In the genomic region with DNA sequence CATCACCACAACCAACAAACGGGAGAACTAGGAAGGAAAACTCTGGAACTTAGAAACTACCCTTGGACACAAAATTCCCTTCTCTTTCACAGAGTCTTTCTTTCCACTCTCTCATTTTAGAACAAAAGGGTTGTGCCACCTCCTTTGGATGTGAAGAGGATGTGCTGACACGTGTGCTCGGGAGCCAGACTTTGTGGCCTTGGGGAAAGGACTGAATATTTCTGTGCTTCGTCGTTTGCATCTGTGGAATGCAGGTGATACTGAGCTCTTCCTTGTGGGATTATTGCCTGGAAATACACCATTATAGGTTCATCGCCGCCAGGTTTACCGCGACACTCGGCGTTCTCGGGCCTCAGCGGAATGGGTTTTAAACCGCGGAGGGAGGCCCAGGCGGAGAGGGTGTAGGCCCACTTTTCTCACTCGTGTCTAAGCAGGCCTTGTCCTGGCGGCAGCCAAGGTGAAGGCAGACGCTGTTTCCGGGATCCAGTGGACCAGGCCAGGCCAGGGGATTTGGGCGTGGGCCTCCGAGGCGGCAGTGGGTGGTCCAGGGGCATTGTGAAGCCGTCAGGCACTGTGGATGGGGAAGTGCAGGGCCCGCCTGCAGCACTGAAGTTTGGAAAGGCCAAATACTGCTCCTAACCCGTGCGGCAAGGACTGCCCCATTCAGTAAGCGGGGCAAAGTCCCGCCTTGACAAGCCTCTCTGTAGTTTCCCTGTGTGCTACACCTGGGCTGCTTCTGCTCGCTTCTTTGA, we compare ENCODE assay signal across 22 cellular contexts. TPM values are rescaled to one million over a fixed set of nuclear protein-coding genes. Genes with fewer than 3 reads are reported as not detected.
A peak's percentile ranks its signal among the peaks of the same experiment; 100 is the strongest.
DNase-seq lines count a peak whose midpoint lies in the region; ATAC-seq, FAIRE-seq and TF ChIP-seq lines count a peak whose summit lies in the region.
"Had no signal": no experiment of that assay in that cellular context is flagged by ENCODE, and none has a peak within 500 bp of the region (broad histone marks: within the 10 kb centered on the region; RNA-seq: fewer than 3 reads in every experiment).

No MANE protein-coding gene starts in this region.

- DNase-seq in DND-41 = no peak
- DNase-seq in H7 = peak; percentile 72
- DNase-seq in foreskin keratinocyte = peak in 1 of 2 donors; percentile 71
- peak in 1 of 9 donors; percentile 2 for DNase-seq in naive thymus-derived CD4-positive, alpha-beta T cell
- DNase-seq in cortex of kidney (lab: John Stamatoyannopoulos, UW) = no peak
- DNase-seq in NCI-H2029 treated with DMSO at 0.1 percent for 48 hours (lab: John Stamatoyannopoulos, UW) = no peak
- DNase-seq in H54 (ENCODE audit: insufficient read length, low spot score) = no peak
- DNase-seq in NCI-H146 (lab: John Stamatoyannopoulos, UW) = no peak
- DNase-seq: activated CD8-positive, alpha-beta T cell treated with anti-CD3 and anti-CD28 coated beads for 36 hours; activated T-cell treated with anti-CD3 and anti-CD28 coated beads, Interleukin-2, amount 50 U/mL, for 72 hours; body of pancreas; head of caudate nucleus; midbrain; NCI-H1436; NCI-H226; T-helper 2 cell had no signal

- no peaks in the 10 kb centered on the region for H3K4me1 ChIP-seq in DND-41 (ENCODE audit: insufficient read depth, low read length)
- H3K4me1 ChIP-seq in foreskin keratinocyte = no peaks in the 10 kb centered on the region
- H3K4me1 ChIP-seq in naive thymus-derived CD4-positive, alpha-beta T cell (ENCODE audit: control insufficient read depth in 2 of 2, insufficient read depth in 2 of 2, low read length in 2 of 2) = peaks cover 7 to 11% of the 10 kb centered on the region in 2 donors

- TF ChIP-seq CTCF in DND-41 (IDR thresholded peaks at IDR 0.05; ENCODE audit: borderline replicate concordance, extremely low read depth, low read length, poor library complexity, severe bottlenecking) (no peak), foreskin keratinocyte (conservative IDR thresholded peaks at IDR 0.05) (no peak)

- H3K9ac ChIP-seq in DND-41 (ENCODE audit: low read depth, low read length) = no peak overlapping the region

- no peaks in the 10 kb centered on the region for H4K20me1 ChIP-seq in DND-41 (ENCODE audit: insufficient read depth, low read length)

- H3K4me3 Mint-ChIP-seq in naive thymus-derived CD4-positive, alpha-beta T cell = peak overlapping the region in 5 of 10 donors; percentile 10 to 57 (median 39)
- H3K4me3 Mint-ChIP-seq: activated CD8-positive, alpha-beta T cell treated with anti-CD3 and anti-CD28 coated beads for 36 hours; activated naive CD8-positive, alpha-beta T cell; activated T-cell treated with anti-CD3 and anti-CD28 coated beads, Interleukin-2, amount 50 U/mL, for 72 hours; stimulated activated effector memory CD8-positive, alpha-beta T cell treated with anti-CD3 and anti-CD28 coated beads, Interleukin-12 subunit alpha, Interleukin-12 subunit beta, amount 100 ng/mL, for 72 hours had no signal

- H3K27ac Mint-ChIP-seq in naive thymus-derived CD4-positive, alpha-beta T cell = peak overlapping the region in 1 of 9 donors; percentile 2
- H3K27ac Mint-ChIP-seq: activated CD8-positive, alpha-beta T cell treated with anti-CD3 and anti-CD28 coated beads for 36 hours; activated naive CD8-positive, alpha-beta T cell; activated T-cell treated with anti-CD3 and anti-CD28 coated beads, Interleukin-2, amount 50 U/mL, for 72 hours; stimulated activated effector memory CD8-positive, alpha-beta T cell treated with anti-CD3 and anti-CD28 coated beads, Interleukin-12 subunit alpha, Interleukin-12 subunit beta, amount 100 ng/mL, for 72 hours had no signal

- intact Hi-C loops in naive thymus-derived CD4-positive, alpha-beta T cell (cut with micrococcal nuclease) = loop anchor here in 1 of 2 donors (10.0 kb wide), 2 partner anchors 215 to 1855 kb away; partner anchors contain the start of genes SLC25A12 and SP3

- H3K9me3 Mint-ChIP-seq in naive thymus-derived CD4-positive, alpha-beta T cell = peaks cover 0 to 12% (median 3%) of the 10 kb centered on the region in 11 donors
- H3K9me3 Mint-ChIP-seq: activated CD8-positive, alpha-beta T cell treated with anti-CD3 and anti-CD28 coated beads for 36 hours; activated T-cell treated with anti-CD3 and anti-CD28 coated beads, Interleukin-2, amount 50 U/mL, for 72 hours; stimulated activated effector memory CD8-positive, alpha-beta T cell treated with anti-CD3 and anti-CD28 coated beads, Interleukin-12 subunit alpha, Interleukin-12 subunit beta, amount 100 ng/mL, for 72 hours had no signal

- no peak overlapping the region for H3K27ac ChIP-seq in DND-41 (ENCODE audit: low read length)
- no peak overlapping the region for H3K27ac ChIP-seq in foreskin keratinocyte
- H3K27ac ChIP-seq in naive thymus-derived CD4-positive, alpha-beta T cell (ENCODE audit: low read depth, low read length) = no peak overlapping the region
- H3K27ac ChIP-seq: body of pancreas, neutrophil, thoracic aorta, VCaP had no signal

- peaks cover 0 to 4% (median 0%) of the 10 kb centered on the region in 5 donors for H3K36me3 Mint-ChIP-seq in naive thymus-derived CD4-positive, alpha-beta T cell
- H3K36me3 Mint-ChIP-seq: activated naive CD8-positive, alpha-beta T cell; stimulated activated effector memory CD8-positive, alpha-beta T cell treated with anti-CD3 and anti-CD28 coated beads, Interleukin-12 subunit alpha, Interleukin-12 subunit beta, amount 100 ng/mL, for 72 hours had no signal

- H3K27me3 ChIP-seq in DND-41 (ENCODE audit: insufficient read depth, low read length, poor library complexity) = no peaks in the 10 kb centered on the region
- H3K27me3 ChIP-seq in H7 (ENCODE audit: control insufficient read depth, insufficient read depth, low read length) = peaks cover 59% of the 10 kb centered on the region
- no peaks in the 10 kb centered on the region for H3K27me3 ChIP-seq in foreskin keratinocyte
- H3K27me3 ChIP-seq in naive thymus-derived CD4-positive, alpha-beta T cell (ENCODE audit: control insufficient read depth in 2 of 2, insufficient read depth in 2 of 2, low read length in 2 of 2) = peaks cover 15 to 35% of the 10 kb centered on the region in 2 donors

- no peaks in the 10 kb centered on the region for H3K36me3 ChIP-seq in DND-41 (ENCODE audit: insufficient read depth, low read length)
- no peaks in the 10 kb centered on the region for H3K36me3 ChIP-seq in H7 (replicated peaks; ENCODE audit: control insufficient read depth, insufficient read depth, low read length)
- no peaks in the 10 kb centered on the region for H3K36me3 ChIP-seq in naive thymus-derived CD4-positive, alpha-beta T cell (ENCODE audit: control insufficient read depth in 2 of 3, insufficient read depth in 3 of 3, low read length in 3 of 3)
- H3K36me3 ChIP-seq: neutrophil, thoracic aorta had no signal

- POLR2A ChIA-PET in naive thymus-derived CD4-positive, alpha-beta T cell (lab: Charles Lee) = interaction anchor here (0.6 to 0.8 kb wide), 2 partner anchors 48 to 111 kb away, joined by 3 read pairs; no protein-coding TSS in a partner anchor

- H2AFZ ChIP-seq in DND-41 (ENCODE audit: low read depth, low read length) = peak overlapping the region; percentile 2; the same call in 1 of the 2 replicates

- H3K27me3 Mint-ChIP-seq in naive thymus-derived CD4-positive, alpha-beta T cell = peaks cover 63 to 78% (median 67%) of the 10 kb centered on the region in 5 donors

- no peaks in the 10 kb centered on the region for H3K9me3 ChIP-seq in DND-41 (ENCODE audit: insufficient read depth, low read length, severe bottlenecking)
- no peaks in the 10 kb centered on the region for H3K9me3 ChIP-seq in naive thymus-derived CD4-positive, alpha-beta T cell (ENCODE audit: control insufficient read depth in 2 of 3, low read length in 3 of 3)
- H3K9me3 ChIP-seq: body of pancreas, neutrophil, thoracic aorta had no signal

- TF ChIP-seq POLR2A in H54 (IDR thresholded peaks at IDR 0.05; ENCODE audit: low read depth, low read length) = no peak

- peaks cover 12 to 36% (median 18%) of the 10 kb centered on the region in 7 donors for H3K4me1 Mint-ChIP-seq in naive thymus-derived CD4-positive, alpha-beta T cell

- H3K4me2 ChIP-seq in DND-41 (ENCODE audit: insufficient read depth, low read length) = no peak overlapping the region

- H3K4me3 ChIP-seq in DND-41 (ENCODE audit: low read depth in 1 of 2, low read length in 2 of 2) (no peak overlapping the region), H7 (ENCODE audit: insufficient read depth, low read depth, low read length) (peak overlapping the region; percentile 14; the same call in 1 of the 2 replicates)
- no peak overlapping the region for H3K4me3 ChIP-seq in naive thymus-derived CD4-positive, alpha-beta T cell (ENCODE audit: low read length)
- H3K4me3 ChIP-seq: body of pancreas, thoracic aorta had no signal

- CTCF ChIA-PET in naive thymus-derived CD4-positive, alpha-beta T cell (lab: Charles Lee) = no interaction called here

- no peaks in the 10 kb centered on the region for H3K79me2 ChIP-seq in DND-41 (ENCODE audit: insufficient read depth, low read length)

- ATAC-seq in DND-41 (ENCODE audit: insufficient read depth, low read depth) (no peak), foreskin keratinocyte (peak; percentile 38)
- peak; percentile 16 for ATAC-seq in naive thymus-derived CD4-positive, alpha-beta T cell
- ATAC-seq: activated CD8-positive, alpha-beta T cell treated with anti-CD3 and anti-CD28 coated beads for 36 hours; activated T-cell treated with anti-CD3 and anti-CD28 coated beads, Interleukin-2, amount 50 U/mL, for 72 hours; body of pancreas; stimulated activated effector memory CD8-positive, alpha-beta T cell treated with anti-CD3 and anti-CD28 coated beads, Interleukin-12 subunit alpha, Interleukin-12 subunit beta, amount 100 ng/mL, for 72 hours had no signal

- no peak for FAIRE-seq in H54 (lab: Jason Lieb, UNC)

RNA-seq across cellular contexts. Expression of gene DLX2, which starts 7.1 kb away (rescaled TPM):
- not detected in 2 replicates for total RNA-seq in H7 (2014; rRNA removed; shearing (Covaris generic))
- 1.1 and 1.4 TPM in 2 replicates for total RNA-seq in foreskin keratinocyte
- polyA plus RNA-seq in foreskin keratinocyte = 1.1 and 1.9 TPM in 2 replicates
- under 1 TPM in 2 of 5 experiments, not detected in 3; 0.16 to 0.34 TPM for total RNA-seq in naive thymus-derived CD4-positive, alpha-beta T cell
- not detected for polyA plus RNA-seq in naive thymus-derived CD4-positive, alpha-beta T cell
- total RNA-seq: activated CD8-positive, alpha-beta T cell treated with anti-CD3 and anti-CD28 coated beads for 36 hours; body of pancreas; renal cortical epithelial cell had no signal

RNA-seq across cellular contexts. Expression of gene DLX1, which starts 24.5 kb away (rescaled TPM):
- 0.26 TPM in 1 of 2 replicates, not detected in the other for total RNA-seq in H7 (2014; rRNA removed; shearing (Covaris generic))
- total RNA-seq in foreskin keratinocyte = 6.2 and 7.0 TPM in 2 replicates
- polyA plus RNA-seq in foreskin keratinocyte = 5.9 and 6.5 TPM in 2 replicates
- total RNA-seq in naive thymus-derived CD4-positive, alpha-beta T cell = not detected
- not detected for polyA plus RNA-seq in naive thymus-derived CD4-positive, alpha-beta T cell
- total RNA-seq: activated CD8-positive, alpha-beta T cell treated with anti-CD3 and anti-CD28 coated beads for 36 hours; body of pancreas; renal cortical epithelial cell had no signal
